In the genomic region with DNA sequence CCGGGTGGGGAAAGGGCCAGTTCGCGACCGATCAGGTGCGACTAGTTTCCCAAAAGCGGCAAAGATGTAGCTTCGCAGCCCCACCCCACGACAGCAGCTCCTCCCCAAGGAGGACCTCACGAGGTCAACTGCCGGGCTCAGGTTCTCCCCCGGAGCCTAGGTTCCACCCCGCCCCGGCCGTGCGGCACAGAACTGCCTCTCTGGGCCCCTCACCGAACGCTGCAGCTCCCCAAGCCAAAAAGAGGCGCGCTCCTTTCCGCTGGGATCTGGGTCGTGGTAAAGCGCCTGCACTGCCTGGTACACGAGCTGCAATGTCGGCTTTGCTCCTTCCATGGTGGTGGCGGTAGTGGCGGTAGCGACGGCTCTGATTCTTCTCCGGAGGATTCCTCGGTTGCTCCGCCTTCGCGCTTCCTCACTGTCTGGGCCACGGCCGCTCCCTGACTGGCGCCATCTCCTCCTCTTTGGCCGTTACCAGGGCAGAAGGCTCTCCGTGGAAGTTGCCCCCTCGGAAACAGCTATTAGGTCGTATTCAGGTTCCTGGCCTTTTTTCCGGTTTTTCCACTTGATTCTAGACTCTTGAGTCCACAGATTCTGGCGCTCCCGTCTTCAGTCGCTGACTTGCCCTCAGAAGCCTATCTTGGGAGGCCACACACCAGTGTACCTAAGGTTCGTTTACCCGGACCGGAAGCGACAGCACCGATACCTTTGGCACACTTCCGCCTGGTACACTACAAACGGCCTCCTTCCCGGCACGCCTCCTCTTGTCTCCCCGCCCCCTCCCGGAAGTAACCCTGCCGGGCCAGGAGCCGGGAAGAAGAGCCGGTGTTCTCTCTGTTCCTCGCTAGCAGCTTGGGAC, we compare ENCODE assay signal across 8 cellular contexts. TPM values are rescaled to one million over a fixed set of nuclear protein-coding genes. Genes with fewer than 3 reads are reported as not detected.
DNase-seq lines count a peak whose midpoint lies in the region; ATAC-seq, FAIRE-seq and TF ChIP-seq lines count a peak whose summit lies in the region.

A gene (minus strand): TSS at position 674 of the 856 bp plus-strand sequence. CDS start 341 bp downstream, at position 333.

- peak in 1 of 4 experiments; percentile 11 for TF ChIP-seq CTCF in prostate gland (IDR thresholded peaks at IDR 0.05)

- intact Hi-C loops in T-helper 1 cell treated with Interleukin-12 subunit alpha and Interleukin-12 subunit beta and Interleukin-4 antibody, amounts not matched to agents 30 ng/mL and 1 ng/mL, for 36 hours (cut with micrococcal nuclease): loop anchor here (1.0 to 10.0 kb wide), 17 partner anchors 37 to 1470 kb away; a partner anchor contains a TSS
- intact Hi-C loops in left ventricle myocardium superior (cut with micrococcal nuclease) (no loop called here), prostate gland (cut with DNase I) (no loop called here)

- TF ChIP-seq POLR2A in GM12892 (IDR thresholded peaks at IDR 0.05; ENCODE audit: low read depth, low read length) (peak; percentile 96), prostate gland (IDR thresholded peaks at IDR 0.05) (peak; percentile 74)

- peak; percentile 99 for FAIRE-seq in GM12892 (lab: Jason Lieb, UNC)

- H3K27ac ChIP-seq in prostate gland (peak within 1 kb of the TSS; percentile 96 to 97), urinary bladder (ENCODE audit: low read depth) (peak within 1 kb of the TSS; percentile 91)

- DNase-seq in GM12892 (ENCODE audit: insufficient read length) (peak; percentile 87), NCI-H146 treated with DMSO at 0.1 percent for 48 hours (lab: John Stamatoyannopoulos, UW; ENCODE audit: unreplicated experiment) (peak; percentile 94), amniotic stem cell (lab: John Stamatoyannopoulos, UW) (peak; percentile 82), left ventricle myocardium superior (peak; percentile 94), prostate gland (ENCODE audit: low spot score) (peak; percentile 94)

- H3K36me3 ChIP-seq in prostate gland: no peaks in the 10 kb centered on the region
- H3K36me3 ChIP-seq in urinary bladder (ENCODE audit: insufficient read depth): no peaks in the 10 kb centered on the region

- ATAC-seq in HG02852 (IDR thresholded peaks at IDR 0.05; ENCODE audit: unreplicated experiment) (peak; percentile 79), left ventricle myocardium superior (peak; percentile 98)

- no peaks in the 10 kb centered on the region for H3K27me3 ChIP-seq in prostate gland (replicated peaks; ENCODE audit: insufficient read depth)

- H3K4me3 ChIP-seq in prostate gland (peak within 1 kb of the TSS; percentile 74 to 93), urinary bladder (ENCODE audit: low read depth, low read length) (peak within 1 kb of the TSS; percentile 59)

- H3K4me1 ChIP-seq in prostate gland (replicated peaks) (peaks cover 4% of the 10 kb centered on the region), urinary bladder (ENCODE audit: insufficient read depth) (no peaks in the 10 kb centered on the region)

- no peaks in the 10 kb centered on the region for H3K9me3 ChIP-seq in prostate gland

- 2% methylated on average over 59 of the region's 59 CpGs for WGBS in prostate gland
- WGBS in urinary bladder: under 1% methylated on average over 59 of the region's 59 CpGs

RNA-seq across cellular contexts. Expression of the gene that starts here (rescaled TPM):
- polyA plus RNA-seq in GM12892 (2012; ENCODE audit: missing spikeins): 40.8 TPM
- total RNA-seq in T-helper 1 cell treated with Interleukin-12 subunit alpha and Interleukin-12 subunit beta and Interleukin-4 antibody, amounts not matched to agents 30 ng/mL and 1 ng/mL, for 36 hours: 43.6 and 45.0 TPM in 2 replicates
- 38.0 TPM for total RNA-seq in left ventricle myocardium superior
- 10 to 100 TPM; 32.2 to 42.3 TPM for total RNA-seq in prostate gland
- total RNA-seq in urinary bladder: 45.9 TPM
- 25.7 TPM for polyA plus RNA-seq in urinary bladder

Comparison
In these comparisons a context has a peak if more than half of its experiments do, and no peak if none do; other contexts are left out.
1. Peak in every context shown above with its lines: DNase-seq, ATAC-seq, H3K4me3 ChIP-seq and H3K27ac ChIP-seq.